8 cellular contexts compared by ENCODE assay signal in the genomic region with DNA sequence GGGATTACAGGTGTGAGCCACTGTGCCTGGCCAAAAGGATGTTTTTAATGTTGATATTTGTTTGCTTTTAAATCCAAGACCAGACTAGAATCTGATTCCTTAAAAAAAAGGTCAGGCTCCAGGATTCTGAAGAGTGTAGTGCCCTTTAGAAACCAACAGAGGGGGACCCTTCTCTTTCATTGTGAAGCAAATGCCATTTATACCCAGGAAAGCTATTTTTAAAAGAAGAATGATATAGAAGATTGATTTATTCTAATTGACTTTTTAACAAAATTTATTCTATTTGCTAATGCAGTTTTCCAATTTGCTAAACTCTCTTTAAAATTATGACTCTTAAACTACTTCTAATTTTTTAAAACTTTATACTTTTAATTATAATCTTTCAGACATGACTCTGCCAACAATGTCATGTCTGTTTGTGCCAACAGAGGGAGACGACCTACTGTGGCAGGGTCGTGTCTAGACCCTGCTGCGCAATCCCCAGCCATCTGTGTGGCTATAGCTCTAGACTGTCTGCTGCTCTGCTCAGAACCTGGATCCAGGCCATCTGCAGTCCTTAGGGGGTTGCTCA.
DNase-seq lines count a peak whose midpoint lies in the region; ATAC-seq and TF ChIP-seq lines count a peak whose summit lies in the region.

No MANE protein-coding gene starts in this region.

- ATAC-seq in GM23338 (peak; percentile 98), natural killer cell (no peak)
- no peak for ATAC-seq in effector memory CD8-positive, alpha-beta T cell (replicated peaks)

- H3K9me2 ChIP-seq in GM23338 (ENCODE audit: insufficient read depth): no peaks in the 10 kb centered on the region

- no peaks in the 10 kb centered on the region for H3F3A ChIP-seq in GM23338 (replicated peaks; ENCODE audit: low read depth)

- no peak overlapping the region for H3K4me2 ChIP-seq in GM23338

- H3K79me2 ChIP-seq in GM23338 (replicated peaks; ENCODE audit: insufficient read depth): no peaks in the 10 kb centered on the region

- no peaks in the 10 kb centered on the region for H3K4me1 Mint-ChIP-seq in GM23338
- H3K4me1 Mint-ChIP-seq in effector memory CD8-positive, alpha-beta T cell (ENCODE audit: low read depth in 2 of 2): no peaks in the 10 kb centered on the region
- no peaks in the 10 kb centered on the region for H3K4me1 Mint-ChIP-seq in natural killer cell

- no peaks in the 10 kb centered on the region for H4K20me1 ChIP-seq in GM23338 (replicated peaks; ENCODE audit: insufficient read depth)

- no peaks in the 10 kb centered on the region for H3K4me1 ChIP-seq in GM23338 (ENCODE audit: insufficient read depth)

- H3K27me3 Mint-ChIP-seq in GM23338 (ENCODE audit: insufficient read depth, low read depth, poor library complexity) (peaks cover 3% of the 10 kb centered on the region), natural killer cell (ENCODE audit: low read depth in 2 of 2) (no peaks in the 10 kb centered on the region)
- no peaks in the 10 kb centered on the region for H3K27me3 Mint-ChIP-seq in effector memory CD8-positive, alpha-beta T cell

- H2AFZ ChIP-seq in GM23338: no peak overlapping the region

- H3K36me3 Mint-ChIP-seq in GM23338 (ENCODE audit: low read depth) (peaks cover 21% of the 10 kb centered on the region), natural killer cell (no peaks in the 10 kb centered on the region)
- H3K36me3 Mint-ChIP-seq in effector memory CD8-positive, alpha-beta T cell (ENCODE audit: insufficient read depth): no peaks in the 10 kb centered on the region

- DNase-seq in Caki2 (ENCODE audit: low read depth) (peak; percentile 24), GM23338 (ENCODE audit: low spot score) (peak; percentile 82), NCI-H2171 (lab: John Stamatoyannopoulos, UW) (peak; percentile 51), astrocyte of the spinal cord (ENCODE audit: low read depth, low spot score) (peak; percentile 75), kidney glomerular epithelial cell (lab: John Stamatoyannopoulos, UW) (peak; percentile 17), natural killer cell (no peak)
- DNase-seq in activated CD4-positive, CD25-positive, alpha-beta regulatory T cell treated with anti-CD3 and anti-CD28 coated beads, Interleukin-2, amount 50 U/mL, for 72 hours: no peak
- no peak for DNase-seq in effector memory CD8-positive, alpha-beta T cell

- no peaks in the 10 kb centered on the region for H3K9me3 Mint-ChIP-seq in GM23338
- H3K9me3 Mint-ChIP-seq in effector memory CD8-positive, alpha-beta T cell: no peaks in the 10 kb centered on the region
- no peaks in the 10 kb centered on the region for H3K9me3 Mint-ChIP-seq in natural killer cell

- in situ Hi-C loops in Caki2 (cut with HindIII; ENCODE audit: low pct_unique_long_range_greater_than_20kb, low sequenced_read_pairs) (no loop called here), astrocyte of the spinal cord (cut with HindIII; ENCODE audit: low sequenced_read_pairs) (loop anchor here (25.0 kb wide), 1 partner anchor 649 kb away; no protein-coding TSS in a partner anchor)

- 0 out of 2 replicates have a peak, but pooled peaks cover 10% of the 10 kb centered on the region for H3K36me3 ChIP-seq in GM23338 (ENCODE audit: insufficient read depth)

- no peak overlapping the region for H3K27ac ChIP-seq in GM23338 (ENCODE audit: low read depth)

- TF ChIP-seq CTCF in GM23338 (conservative IDR thresholded peaks at IDR 0.05; ENCODE audit: low read depth in 2 of 2) (peak; percentile 74 to 91), astrocyte of the spinal cord (IDR thresholded peaks at IDR 0.05; ENCODE audit: low read depth, low read length) (peak; percentile 69), natural killer cell (IDR thresholded peaks at IDR 0.05) (no peak)

- H3K4me3 Mint-ChIP-seq in GM23338 (no peak overlapping the region), natural killer cell (no peak overlapping the region)
- H3K4me3 Mint-ChIP-seq in effector memory CD8-positive, alpha-beta T cell: no peak overlapping the region

- intact Hi-C loops in natural killer cell (cut with micrococcal nuclease): loop anchor here (5.0 kb wide), 1 partner anchor 649 kb away; no protein-coding TSS in a partner anchor

- H3K4me3 ChIP-seq in GM23338 (no peak overlapping the region), astrocyte of the spinal cord (ENCODE audit: low read depth, low read length) (no peak overlapping the region)

- H3K27me3 ChIP-seq in GM23338 (ENCODE audit: insufficient read depth): no peaks in the 10 kb centered on the region

- no peak overlapping the region for H3K27ac Mint-ChIP-seq in GM23338
- H3K27ac Mint-ChIP-seq in effector memory CD8-positive, alpha-beta T cell: no peak overlapping the region
- no peak overlapping the region for H3K27ac Mint-ChIP-seq in natural killer cell

TF ChIP-seq in GM23338, 12 proteins besides CTCF, POLR2A, EP300 and RAD21 (continues in another document):
- TF ChIP-seq ZNF331 (CRISPR knock-in tag; IDR thresholded peaks at IDR 0.05; ENCODE audit: low read depth) (no peak), ETS1 (IDR thresholded peaks at IDR 0.05) (no peak), CREB1 (CRISPR knock-in tag; IDR thresholded peaks at IDR 0.05; ENCODE audit: low read depth) (no peak), STAT1 (IDR thresholded peaks at IDR 0.05; ENCODE audit: unreplicated experiment) (no peak), EZH2 (IDR thresholded peaks at IDR 0.05; ENCODE audit: low read depth, unreplicated experiment) (no peak), JUNB (IDR thresholded peaks at IDR 0.05; ENCODE audit: unreplicated experiment) (no peak)
- TF ChIP-seq, protein P1, sequence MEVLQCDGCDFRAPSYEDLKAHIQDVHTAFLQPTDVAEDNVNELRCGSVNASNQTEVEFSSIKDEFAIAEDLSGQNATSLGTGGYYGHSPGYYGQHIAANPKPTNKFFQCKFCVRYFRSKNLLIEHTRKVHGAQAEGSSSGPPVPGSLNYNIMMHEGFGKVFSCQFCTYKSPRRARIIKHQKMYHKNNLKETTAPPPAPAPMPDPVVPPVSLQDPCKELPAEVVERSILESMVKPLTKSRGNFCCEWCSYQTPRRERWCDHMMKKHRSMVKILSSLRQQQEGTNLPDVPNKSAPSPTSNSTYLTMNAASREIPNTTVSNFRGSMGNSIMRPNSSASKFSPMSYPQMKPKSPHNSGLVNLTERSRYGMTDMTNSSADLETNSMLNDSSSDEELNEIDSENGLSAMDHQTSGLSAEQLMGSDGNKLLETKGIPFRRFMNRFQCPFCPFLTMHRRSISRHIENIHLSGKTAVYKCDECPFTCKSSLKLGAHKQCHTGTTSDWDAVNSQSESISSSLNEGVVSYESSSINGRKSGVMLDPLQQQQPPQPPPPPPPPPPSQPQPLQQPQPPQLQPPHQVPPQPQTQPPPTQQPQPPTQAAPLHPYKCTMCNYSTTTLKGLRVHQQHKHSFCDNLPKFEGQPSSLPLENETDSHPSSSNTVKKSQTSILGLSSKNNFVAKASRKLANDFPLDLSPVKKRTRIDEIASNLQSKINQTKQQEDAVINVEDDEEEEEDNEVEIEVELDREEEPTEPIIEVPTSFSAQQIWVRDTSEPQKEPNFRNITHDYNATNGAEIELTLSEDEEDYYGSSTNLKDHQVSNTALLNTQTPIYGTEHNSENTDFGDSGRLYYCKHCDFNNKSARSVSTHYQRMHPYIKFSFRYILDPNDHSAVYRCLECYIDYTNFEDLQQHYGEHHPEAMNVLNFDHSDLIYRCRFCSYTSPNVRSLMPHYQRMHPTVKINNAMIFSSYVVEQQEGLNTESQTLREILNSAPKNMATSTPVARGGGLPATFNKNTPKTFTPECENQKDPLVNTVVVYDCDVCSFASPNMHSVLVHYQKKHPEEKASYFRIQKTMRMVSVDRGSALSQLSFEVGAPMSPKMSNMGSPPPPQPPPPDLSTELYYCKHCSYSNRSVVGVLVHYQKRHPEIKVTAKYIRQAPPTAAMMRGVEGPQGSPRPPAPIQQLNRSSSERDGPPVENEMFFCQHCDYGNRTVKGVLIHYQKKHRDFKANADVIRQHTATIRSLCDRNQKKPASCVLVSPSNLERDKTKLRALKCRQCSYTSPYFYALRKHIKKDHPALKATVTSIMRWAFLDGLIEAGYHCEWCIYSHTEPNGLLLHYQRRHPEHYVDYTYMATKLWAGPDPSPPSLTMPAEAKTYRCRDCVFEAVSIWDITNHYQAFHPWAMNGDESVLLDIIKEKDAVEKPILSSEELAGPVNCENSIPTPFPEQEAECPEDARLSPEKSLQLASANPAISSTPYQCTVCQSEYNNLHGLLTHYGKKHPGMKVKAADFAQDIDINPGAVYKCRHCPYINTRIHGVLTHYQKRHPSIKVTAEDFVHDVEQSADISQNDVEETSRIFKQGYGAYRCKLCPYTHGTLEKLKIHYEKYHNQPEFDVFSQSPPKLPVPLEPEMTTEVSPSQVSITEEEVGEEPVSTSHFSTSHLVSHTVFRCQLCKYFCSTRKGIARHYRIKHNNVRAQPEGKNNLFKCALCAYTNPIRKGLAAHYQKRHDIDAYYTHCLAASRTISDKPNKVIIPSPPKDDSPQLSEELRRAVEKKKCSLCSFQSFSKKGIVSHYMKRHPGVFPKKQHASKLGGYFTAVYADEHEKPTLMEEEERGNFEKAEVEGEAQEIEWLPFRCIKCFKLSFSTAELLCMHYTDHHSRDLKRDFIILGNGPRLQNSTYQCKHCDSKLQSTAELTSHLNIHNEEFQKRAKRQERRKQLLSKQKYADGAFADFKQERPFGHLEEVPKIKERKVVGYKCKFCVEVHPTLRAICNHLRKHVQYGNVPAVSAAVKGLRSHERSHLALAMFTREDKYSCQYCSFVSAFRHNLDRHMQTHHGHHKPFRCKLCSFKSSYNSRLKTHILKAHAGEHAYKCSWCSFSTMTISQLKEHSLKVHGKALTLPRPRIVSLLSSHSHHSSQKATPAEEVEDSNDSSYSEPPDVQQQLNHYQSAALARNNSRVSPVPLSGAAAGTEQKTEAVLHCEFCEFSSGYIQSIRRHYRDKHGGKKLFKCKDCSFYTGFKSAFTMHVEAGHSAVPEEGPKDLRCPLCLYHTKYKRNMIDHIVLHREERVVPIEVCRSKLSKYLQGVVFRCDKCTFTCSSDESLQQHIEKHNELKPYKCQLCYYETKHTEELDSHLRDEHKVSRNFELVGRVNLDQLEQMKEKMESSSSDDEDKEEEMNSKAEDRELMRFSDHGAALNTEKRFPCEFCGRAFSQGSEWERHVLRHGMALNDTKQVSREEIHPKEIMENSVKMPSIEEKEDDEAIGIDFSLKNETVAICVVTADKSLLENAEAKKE (CRISPR knock-in tag; IDR thresholded peaks at IDR 0.05): no peak

Comparison
In these comparisons a context has a peak if more than half of its experiments do, and no peak if none do; other contexts are left out.
1. DNase-seq: peak in Caki2 (single experiment), GM23338 (single experiment), NCI-H2171 (single experiment), astrocyte of the spinal cord (single experiment) and kidney glomerular epithelial cell (single experiment); none in activated CD4-positive, CD25-positive, alpha-beta regulatory T cell treated with anti-CD3 and anti-CD28 coated beads, Interleukin-2, amount 50 U/mL, for 72 hours (single experiment), effector memory CD8-positive, alpha-beta T cell (0 of 3) and natural killer cell (single experiment).